In the genomic region with DNA sequence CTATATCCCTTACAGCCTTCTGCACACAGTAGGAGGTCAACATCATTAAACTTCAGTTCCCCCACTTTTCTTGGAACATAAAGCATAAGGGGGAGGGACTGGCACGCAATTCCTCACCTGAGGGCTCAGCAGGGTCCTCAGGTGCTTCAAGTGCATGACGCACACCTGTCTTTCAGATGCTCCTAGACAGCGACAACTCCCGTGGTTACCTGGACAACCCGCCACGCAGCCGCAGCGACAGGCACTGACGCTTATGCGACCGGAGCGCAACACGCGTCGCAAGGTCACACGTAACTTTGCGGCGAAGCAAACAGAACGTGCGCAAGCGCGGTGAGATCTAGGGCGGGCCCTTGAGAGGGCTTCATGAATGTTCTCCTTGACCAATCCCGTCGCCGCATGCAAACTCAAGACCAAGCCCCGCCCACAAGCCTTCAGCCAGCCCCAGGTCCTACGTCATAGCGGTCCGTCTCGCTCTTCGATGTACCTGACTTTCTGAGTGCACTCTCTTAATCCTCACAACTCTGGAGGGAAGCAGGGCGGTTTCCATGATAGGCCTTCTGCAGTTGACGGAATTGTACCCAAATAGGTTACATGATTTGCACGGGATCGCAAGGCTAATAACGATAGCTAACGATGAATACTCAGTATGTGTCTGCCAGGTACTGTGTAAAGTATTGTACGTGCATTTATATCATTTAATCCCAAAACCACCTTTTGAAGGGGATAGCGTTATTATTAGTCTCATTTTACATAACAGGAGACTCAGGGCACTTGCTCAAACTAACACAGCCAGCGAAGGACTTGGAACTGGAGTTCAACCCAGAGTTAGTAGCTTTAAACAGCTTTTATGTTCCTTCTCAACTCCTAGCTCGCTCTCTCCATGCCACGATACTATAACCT, we compare ENCODE assay signal across 1 cellular context.
A peak's percentile ranks its signal among the peaks of the same experiment; 100 is the strongest.
TF ChIP-seq lines count a peak whose summit lies in the region.

A gene with protein sequence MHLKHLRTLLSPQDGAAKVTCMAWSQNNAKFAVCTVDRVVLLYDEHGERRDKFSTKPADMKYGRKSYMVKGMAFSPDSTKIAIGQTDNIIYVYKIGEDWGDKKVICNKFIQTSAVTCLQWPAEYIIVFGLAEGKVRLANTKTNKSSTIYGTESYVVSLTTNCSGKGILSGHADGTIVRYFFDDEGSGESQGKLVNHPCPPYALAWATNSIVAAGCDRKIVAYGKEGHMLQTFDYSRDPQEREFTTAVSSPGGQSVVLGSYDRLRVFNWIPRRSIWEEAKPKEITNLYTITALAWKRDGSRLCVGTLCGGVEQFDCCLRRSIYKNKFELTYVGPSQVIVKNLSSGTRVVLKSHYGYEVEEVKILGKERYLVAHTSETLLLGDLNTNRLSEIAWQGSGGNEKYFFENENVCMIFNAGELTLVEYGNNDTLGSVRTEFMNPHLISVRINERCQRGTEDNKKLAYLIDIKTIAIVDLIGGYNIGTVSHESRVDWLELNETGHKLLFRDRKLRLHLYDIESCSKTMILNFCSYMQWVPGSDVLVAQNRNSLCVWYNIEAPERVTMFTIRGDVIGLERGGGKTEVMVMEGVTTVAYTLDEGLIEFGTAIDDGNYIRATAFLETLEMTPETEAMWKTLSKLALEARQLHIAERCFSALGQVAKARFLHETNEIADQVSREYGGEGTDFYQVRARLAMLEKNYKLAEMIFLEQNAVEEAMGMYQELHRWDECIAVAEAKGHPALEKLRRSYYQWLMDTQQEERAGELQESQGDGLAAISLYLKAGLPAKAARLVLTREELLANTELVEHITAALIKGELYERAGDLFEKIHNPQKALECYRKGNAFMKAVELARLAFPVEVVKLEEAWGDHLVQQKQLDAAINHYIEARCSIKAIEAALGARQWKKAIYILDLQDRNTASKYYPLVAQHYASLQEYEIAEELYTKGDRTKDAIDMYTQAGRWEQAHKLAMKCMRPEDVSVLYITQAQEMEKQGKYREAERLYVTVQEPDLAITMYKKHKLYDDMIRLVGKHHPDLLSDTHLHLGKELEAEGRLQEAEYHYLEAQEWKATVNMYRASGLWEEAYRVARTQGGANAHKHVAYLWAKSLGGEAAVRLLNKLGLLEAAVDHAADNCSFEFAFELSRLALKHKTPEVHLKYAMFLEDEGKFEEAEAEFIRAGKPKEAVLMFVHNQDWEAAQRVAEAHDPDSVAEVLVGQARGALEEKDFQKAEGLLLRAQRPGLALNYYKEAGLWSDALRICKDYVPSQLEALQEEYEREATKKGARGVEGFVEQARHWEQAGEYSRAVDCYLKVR (N-terminal part only) (minus strand): TSS at position 246 of the 900 bp plus-strand sequence. CDS start 90 bp downstream, at position 156.

TF ChIP-seq in HepG2, 621 proteins besides CTCF, POLR2A, EP300 and RAD21 (continued from another document and continues in another):
- TF ChIP-seq, protein P1, sequence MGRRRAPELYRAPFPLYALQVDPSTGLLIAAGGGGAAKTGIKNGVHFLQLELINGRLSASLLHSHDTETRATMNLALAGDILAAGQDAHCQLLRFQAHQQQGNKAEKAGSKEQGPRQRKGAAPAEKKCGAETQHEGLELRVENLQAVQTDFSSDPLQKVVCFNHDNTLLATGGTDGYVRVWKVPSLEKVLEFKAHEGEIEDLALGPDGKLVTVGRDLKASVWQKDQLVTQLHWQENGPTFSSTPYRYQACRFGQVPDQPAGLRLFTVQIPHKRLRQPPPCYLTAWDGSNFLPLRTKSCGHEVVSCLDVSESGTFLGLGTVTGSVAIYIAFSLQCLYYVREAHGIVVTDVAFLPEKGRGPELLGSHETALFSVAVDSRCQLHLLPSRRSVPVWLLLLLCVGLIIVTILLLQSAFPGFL (CRISPR knock-in tag; IDR thresholded peaks at IDR 0.05): no peak
- no peak for TF ChIP-seq JUNB (CRISPR knock-in tag; IDR thresholded peaks at IDR 0.05; ENCODE audit: borderline replicate concordance)
- no peak for TF ChIP-seq ARNTL (CRISPR knock-in tag; IDR thresholded peaks at IDR 0.05)
- TF ChIP-seq PPARG (CRISPR knock-in tag; conservative IDR thresholded peaks at IDR 0.05): 0 out of 2 replicates have a peak, but pooled peaks have one; percentile 26
- no peak for TF ChIP-seq ZNF326 (CRISPR knock-in tag; IDR thresholded peaks at IDR 0.05; ENCODE audit: borderline replicate concordance)
- TF ChIP-seq STAT6 (CRISPR knock-in tag; IDR thresholded peaks at IDR 0.05; ENCODE audit: borderline replicate concordance): peak; percentile 81; the same call in 1 of the 2 replicates
- peak; percentile 58 for TF ChIP-seq ZFX (CRISPR knock-in tag; IDR thresholded peaks at IDR 0.05; ENCODE audit: low read depth)
- TF ChIP-seq PRDM15 (CRISPR knock-in tag; IDR thresholded peaks at IDR 0.05): no peak
- TF ChIP-seq NFYC (CRISPR knock-in tag; IDR thresholded peaks at IDR 0.05): peak; percentile 75
- no peak for TF ChIP-seq MAFK (conservative IDR thresholded peaks at IDR 0.05 in 1 of 2, IDR thresholded peaks at IDR 0.05 in 1 of 2; ENCODE audit: low read length in 2 of 2)
- no peak for TF ChIP-seq ZBTB14 (CRISPR knock-in tag; IDR thresholded peaks at IDR 0.05)
- peak; percentile 87 for TF ChIP-seq ZNF605 (CRISPR knock-in tag; IDR thresholded peaks at IDR 0.05)
- peak; percentile 82 for TF ChIP-seq TARDBP (CRISPR knock-in tag; IDR thresholded peaks at IDR 0.05)
- TF ChIP-seq ZNF367 (CRISPR knock-in tag; IDR thresholded peaks at IDR 0.05; ENCODE audit: borderline replicate concordance): no peak
- TF ChIP-seq SIX1 (CRISPR knock-in tag; IDR thresholded peaks at IDR 0.05; ENCODE audit: borderline replicate concordance): no peak
- TF ChIP-seq ZNF276 (CRISPR knock-in tag; IDR thresholded peaks at IDR 0.05; ENCODE audit: low read depth): no peak
- TF ChIP-seq ARID2 (CRISPR knock-in tag; IDR thresholded peaks at IDR 0.05; ENCODE audit: borderline replicate concordance): 0 out of 2 replicates have a peak, but pooled peaks have one; percentile 65
- TF ChIP-seq ZBTB38 (CRISPR knock-in tag; IDR thresholded peaks at IDR 0.05): peak; percentile 65; the same call in 1 of the 2 replicates
- no peak for TF ChIP-seq ZNF770 (CRISPR knock-in tag; IDR thresholded peaks at IDR 0.05)
- TF ChIP-seq RAD51 (IDR thresholded peaks at IDR 0.05; ENCODE audit: borderline replicate concordance): no peak
- TF ChIP-seq SP5 (CRISPR knock-in tag; IDR thresholded peaks at IDR 0.05; ENCODE audit: borderline replicate concordance, low read depth): peak; percentile 51; the same call in 1 of the 2 replicates
- no peak for TF ChIP-seq GLI4 (CRISPR knock-in tag; IDR thresholded peaks at IDR 0.05; ENCODE audit: borderline replicate concordance)
- peak; percentile 70; the same call in 1 of the 2 replicates for TF ChIP-seq REPIN1 (CRISPR knock-in tag; IDR thresholded peaks at IDR 0.05; ENCODE audit: borderline replicate concordance, low read depth)
- peak; percentile 82 for TF ChIP-seq BCL6 (CRISPR knock-in tag; IDR thresholded peaks at IDR 0.05)
- no peak for TF ChIP-seq SALL2 (CRISPR knock-in tag; IDR thresholded peaks at IDR 0.05)
